ENCODE assay signal across 1 cellular context in genomic region chr12:119683816-119684215, GRCh38.
A peak's percentile ranks its signal among the peaks of the same experiment; 100 is the strongest.
TF ChIP-seq lines count a peak whose summit lies in the region.

No MANE protein-coding gene starts in this region.

TF ChIP-seq in HepG2, 621 proteins besides CTCF, POLR2A, EP300 and RAD21 (continued from another document and continues in another):
- peak; percentile 81 for TF ChIP-seq PAXIP1 (CRISPR knock-in tag; conservative IDR thresholded peaks at IDR 0.05)
- 0 out of 2 replicates have a peak, but pooled peaks have one; percentile 17 for TF ChIP-seq ZNF331 (CRISPR knock-in tag; IDR thresholded peaks at IDR 0.05)
- TF ChIP-seq FOXJ3 (CRISPR knock-in tag; IDR thresholded peaks at IDR 0.05; ENCODE audit: borderline replicate concordance), result no peak; the same call in 1 of the 2 replicates
- TF ChIP-seq NCOA1 (CRISPR knock-in tag; IDR thresholded peaks at IDR 0.05), result no peak
- TF ChIP-seq ZNF382 (CRISPR knock-in tag; IDR thresholded peaks at IDR 0.05; ENCODE audit: borderline replicate concordance), result no peak
- TF ChIP-seq ZNF749 (CRISPR knock-in tag; IDR thresholded peaks at IDR 0.05; ENCODE audit: borderline replicate concordance), result no peak
- no peak for TF ChIP-seq ZFP1 (CRISPR knock-in tag; IDR thresholded peaks at IDR 0.05)
- no peak for TF ChIP-seq HMGXB3 (CRISPR knock-in tag; IDR thresholded peaks at IDR 0.05; ENCODE audit: borderline replicate concordance)
- peak; percentile 45; the same call in 1 of the 2 replicates for TF ChIP-seq ZFX (CRISPR knock-in tag; IDR thresholded peaks at IDR 0.05; ENCODE audit: low read depth)
- TF ChIP-seq ZNF296 (CRISPR knock-in tag; conservative IDR thresholded peaks at IDR 0.05), result no peak
- TF ChIP-seq ZNF160 (CRISPR knock-in tag; IDR thresholded peaks at IDR 0.05), result no peak
- TF ChIP-seq SMC3 (IDR thresholded peaks at IDR 0.05; ENCODE audit: low read length), result no peak
- 0 out of 2 replicates have a peak, but pooled peaks have one; percentile 20 for TF ChIP-seq SAP130 (CRISPR knock-in tag; IDR thresholded peaks at IDR 0.05; ENCODE audit: low read depth)
- TF ChIP-seq ZMAT5 (CRISPR knock-in tag; IDR thresholded peaks at IDR 0.05; ENCODE audit: borderline replicate concordance, low read depth), result no peak
- TF ChIP-seq ZNF501 (CRISPR knock-in tag; IDR thresholded peaks at IDR 0.05), result no peak
- no peak for TF ChIP-seq SATB2 (CRISPR knock-in tag; IDR thresholded peaks at IDR 0.05)
- no peak for TF ChIP-seq ZFP36L2 (CRISPR knock-in tag; IDR thresholded peaks at IDR 0.05)
- no peak for TF ChIP-seq ZBTB37 (CRISPR knock-in tag; IDR thresholded peaks at IDR 0.05)
- TF ChIP-seq ZSCAN31 (CRISPR knock-in tag; IDR thresholded peaks at IDR 0.05; ENCODE audit: low read depth), result no peak
- TF ChIP-seq ZNF124 (CRISPR knock-in tag; IDR thresholded peaks at IDR 0.05), result no peak
- peak; percentile 27; the same call in 1 of the 2 replicates for TF ChIP-seq ZBTB7B (CRISPR knock-in tag; IDR thresholded peaks at IDR 0.05)
- no peak for TF ChIP-seq YY1 (IDR thresholded peaks at IDR 0.05; ENCODE audit: insufficient read depth, insufficient replicate concordance, low read depth, low read length)
- peak; percentile 65; the same call in 1 of the 2 replicates for TF ChIP-seq BCL6 (CRISPR knock-in tag; IDR thresholded peaks at IDR 0.05)
- no peak for TF ChIP-seq HOXA7 (CRISPR knock-in tag; IDR thresholded peaks at IDR 0.05)
- no peak for TF ChIP-seq RFX3 (CRISPR knock-in tag; IDR thresholded peaks at IDR 0.05)
- no peak for TF ChIP-seq SOX6 (IDR thresholded peaks at IDR 0.05)
- TF ChIP-seq SOX6 (CRISPR knock-in tag; IDR thresholded peaks at IDR 0.05), result peak; percentile 78
- peak; percentile 58 for TF ChIP-seq NCOA2 (CRISPR knock-in tag; IDR thresholded peaks at IDR 0.05)
- TF ChIP-seq MLLT10 (CRISPR knock-in tag; IDR thresholded peaks at IDR 0.05), result no peak
- no peak for TF ChIP-seq FOXK2 (IDR thresholded peaks at IDR 0.05)
- TF ChIP-seq TGIF2 (CRISPR knock-in tag; IDR thresholded peaks at IDR 0.05), result no peak
- no peak for TF ChIP-seq KLF15 (CRISPR knock-in tag; IDR thresholded peaks at IDR 0.05; ENCODE audit: borderline replicate concordance)
- TF ChIP-seq FOXP1 (IDR thresholded peaks at IDR 0.05), result no peak
- TF ChIP-seq FOXP1 (CRISPR knock-in tag; IDR thresholded peaks at IDR 0.05), result peak; percentile 72
- no peak for TF ChIP-seq KLF12 (CRISPR knock-in tag; IDR thresholded peaks at IDR 0.05; ENCODE audit: borderline replicate concordance)
- TF ChIP-seq PREB (CRISPR knock-in tag; IDR thresholded peaks at IDR 0.05), result no peak
- TF ChIP-seq PCBP2 (optimal IDR thresholded peaks at IDR 0.05; ENCODE audit: low read depth, low read length, poor library complexity, severe bottlenecking), result no peak
- no peak for TF ChIP-seq HNRNPUL1 (IDR thresholded peaks at IDR 0.05; ENCODE audit: low read depth, low read length)
- TF ChIP-seq CHD2 (IDR thresholded peaks at IDR 0.05; ENCODE audit: low read depth, low read length), result no peak
- TF ChIP-seq IRF9 (CRISPR knock-in tag; IDR thresholded peaks at IDR 0.05; ENCODE audit: borderline replicate concordance), result no peak
- TF ChIP-seq NR2F1 (CRISPR knock-in tag; IDR thresholded peaks at IDR 0.05), result no peak
- no peak for TF ChIP-seq EEA1 (CRISPR knock-in tag; IDR thresholded peaks at IDR 0.05; ENCODE audit: borderline replicate concordance)
- no peak for TF ChIP-seq ELK4 (CRISPR knock-in tag; IDR thresholded peaks at IDR 0.05; ENCODE audit: borderline replicate concordance)
- TF ChIP-seq KLF13 (CRISPR knock-in tag; IDR thresholded peaks at IDR 0.05), result no peak
- no peak for TF ChIP-seq NAIF1 (CRISPR knock-in tag; IDR thresholded peaks at IDR 0.05; ENCODE audit: borderline replicate concordance)
- peak; percentile 96; the same call in 1 of the 2 replicates for TF ChIP-seq ZNF232 (CRISPR knock-in tag; IDR thresholded peaks at IDR 0.05; ENCODE audit: borderline replicate concordance)
- TF ChIP-seq MTF1 (CRISPR knock-in tag; IDR thresholded peaks at IDR 0.05), result no peak
- no peak for TF ChIP-seq MLX (CRISPR knock-in tag; IDR thresholded peaks at IDR 0.05)
- TF ChIP-seq GATAD2A (CRISPR knock-in tag; IDR thresholded peaks at IDR 0.05), result peak; percentile 81
- no peak for TF ChIP-seq RFXANK (CRISPR knock-in tag; IDR thresholded peaks at IDR 0.05)
- TF ChIP-seq KLF9 (CRISPR knock-in tag; IDR thresholded peaks at IDR 0.05; ENCODE audit: low read depth), result no peak
- no peak for TF ChIP-seq GTF2F1 (IDR thresholded peaks at IDR 0.05; ENCODE audit: low read length)
- no peak for TF ChIP-seq CHCHD3 (CRISPR knock-in tag; IDR thresholded peaks at IDR 0.05)
- no peak for TF ChIP-seq HIVEP1 (CRISPR knock-in tag; IDR thresholded peaks at IDR 0.05)
- TF ChIP-seq ARID2 (CRISPR knock-in tag; IDR thresholded peaks at IDR 0.05; ENCODE audit: borderline replicate concordance), result no peak
- TF ChIP-seq ZNF557 (CRISPR knock-in tag; IDR thresholded peaks at IDR 0.05), result 0 out of 2 replicates have a peak, but pooled peaks have one; percentile 50
- no peak for TF ChIP-seq MLXIP (CRISPR knock-in tag; IDR thresholded peaks at IDR 0.05; ENCODE audit: borderline replicate concordance)
